Comparison of ENCODE assay signal across 12 cellular contexts in the genomic region with DNA sequence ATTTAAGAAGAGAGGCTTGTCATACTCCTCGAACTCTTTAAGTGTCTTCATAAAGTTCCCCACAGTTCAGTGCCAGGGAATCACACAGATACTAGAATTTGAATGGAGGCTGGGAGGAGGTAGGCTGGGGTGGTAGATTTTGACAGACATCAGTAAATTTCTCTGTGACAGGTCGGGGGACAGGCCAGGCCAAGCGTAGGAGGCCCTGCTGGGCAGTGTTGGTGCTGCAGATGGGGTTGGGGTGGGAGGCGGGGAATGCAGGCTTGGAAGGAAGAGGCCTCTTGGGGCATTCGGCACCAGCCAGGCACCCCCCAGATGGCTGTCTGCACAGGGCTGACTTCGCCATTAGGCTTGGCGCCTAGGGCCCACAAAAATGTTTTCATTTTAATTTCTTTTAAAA.
DNase-seq lines count a peak whose midpoint lies in the region; ATAC-seq, FAIRE-seq and TF ChIP-seq lines count a peak whose summit lies in the region.
"Had no signal": no experiment of that assay in that cellular context is flagged by ENCODE, and none has a peak within 500 bp of the region (broad histone marks: within the 10 kb centered on the region; RNA-seq: fewer than 3 reads in every experiment).

No MANE protein-coding gene starts in this region.

- H3K4me1 ChIP-seq in HCT116 (ENCODE audit: control insufficient read depth in 1 of 2, insufficient read depth in 2 of 2, low read length in 2 of 2) (peaks cover 3 to 7% of the 10 kb centered on the region in 2 experiments; a peak in 3 of 4 replicates), K562 (replicated peaks in 1 of 2; ENCODE audit: control insufficient read depth in 2 of 2, insufficient read depth in 2 of 2, low read length in 2 of 2) (peaks cover 0 to 8% of the 10 kb centered on the region in 2 experiments; a peak in 3 of 5 replicates), stomach smooth muscle (ENCODE audit: control insufficient read depth, insufficient read depth, low read length) (peaks cover 56% of the 10 kb centered on the region)

- DNase-seq in HCT116 (ENCODE audit: low read depth, low spot score) (no peak), K562 (ENCODE audit: extremely low read depth in 1 of 4, low spot score in 3 of 4) (peak; percentile 30 to 64 (median 60)), iPS-NIHi11 (ENCODE audit: low spot score) (peak; percentile 70), EL (no peak), NCI-H524 treated with DMSO at 0.1 percent for 48 hours (lab: John Stamatoyannopoulos, UW) (no peak), GM13976 (ENCODE audit: low spot score) (no peak)
- DNase-seq: islet precursor cell; NCI-H526; small intestine; stimulated activated naive B cell treated with anti-CD40 and anti-IgM and Interleukin-4, amounts not matched to agents 10 μg/mL and 1 μg/mL and 100 μg/mL, for 72 hours had no signal

- H3K27me3 ChIP-seq in HCT116 (ENCODE audit: insufficient read depth, low read length) = no peaks in the 10 kb centered on the region
- H3K27me3 ChIP-seq in K562 (ENCODE audit: control insufficient read depth in 2 of 2, insufficient read depth in 2 of 2, low read length in 2 of 2) = peaks cover 57 to 82% of the 10 kb centered on the region in 2 experiments
- H3K27me3 ChIP-seq in stomach smooth muscle (ENCODE audit: control insufficient read depth in 1 of 2, insufficient read depth in 2 of 2, low read length in 2 of 2) = no peaks in the 10 kb centered on the region

- TF ChIP-seq POLR2A in HCT116 (IDR thresholded peaks at IDR 0.05; ENCODE audit: borderline replicate concordance, extremely low read depth, insufficient read depth, insufficient read length) (no peak), K562 (conservative IDR thresholded peaks at IDR 0.05) (no peak)

- POLR2A ChIA-PET in HCT116 (lab: Charles Lee) (no interaction called here), K562 (lab: Yijun Ruan, JAX) (no interaction called here)

- H3K9me2 ChIP-seq in HCT116 (ENCODE audit: insufficient read depth) = no peaks in the 10 kb centered on the region

- intact Hi-C loops in HCT116 (cut with micrococcal nuclease) (no loop called here), K562 (cut with micrococcal nuclease) (no loop called here)

- H3K9ac ChIP-seq in HCT116 (ENCODE audit: low read length) (no peak overlapping the region), K562 (ENCODE audit: insufficient read depth in 1 of 2, low read depth in 2 of 2, low read length in 2 of 2) (no peak overlapping the region), stomach smooth muscle (ENCODE audit: low read length in 2 of 2) (peak overlapping the region in 1 of 2 donors; percentile 12)

- H3K9me3 ChIP-seq in HCT116 (ENCODE audit: control insufficient read depth in 1 of 2, insufficient read depth in 1 of 2, low read depth in 1 of 2, low read length in 2 of 2) = no peaks in the 10 kb centered on the region
- no peaks in the 10 kb centered on the region for H3K9me3 ChIP-seq in K562 (replicated peaks; ENCODE audit: control insufficient read depth, insufficient read depth, low read depth, low read length)
- H3K9me3 ChIP-seq in stomach smooth muscle (ENCODE audit: control insufficient read depth in 2 of 2, low read length in 2 of 2) = no peaks in the 10 kb centered on the region

- FAIRE-seq in K562 (lab: Jason Lieb, UNC) = no peak
- FAIRE-seq: small intestine had no signal

- WGBS in K562 (ENCODE audit: insufficient coverage, low coverage, missing lambda C conversion rate) = 13% methylated on average over 7 of the region's 7 CpGs

- in situ Hi-C loops in K562 (cut with MboI) (no loop called here), GM13976 (cut with MboI; ENCODE audit: low sequenced_read_pairs, unreplicated experiment) (no loop called here)

- H4K20me1 ChIP-seq in HCT116 (ENCODE audit: insufficient read depth) (no peaks in the 10 kb centered on the region), K562 (replicated peaks; ENCODE audit: control insufficient read depth, insufficient read depth, low read length) (0 out of 2 replicates have a peak, but pooled peaks cover 3% of the 10 kb centered on the region)

- TF ChIP-seq RAD21 in HCT116 (IDR thresholded peaks at IDR 0.05; ENCODE audit: low read depth) (no peak), K562 (CRISPR knock-in tag; conservative IDR thresholded peaks at IDR 0.05 in 1 of 2, IDR thresholded peaks at IDR 0.05 in 1 of 2) (no peak)

- peak; percentile 86 for ATAC-seq in HCT116
- ATAC-seq in K562 = peak; percentile 87
- no peak for ATAC-seq in HG03521 (IDR thresholded peaks at IDR 0.05; ENCODE audit: unreplicated experiment)
- ATAC-seq: stimulated activated naive B cell treated with anti-CD40 and anti-IgM and Interleukin-4, amounts not matched to agents 10 μg/mL and 1 μg/mL and 100 μg/mL, for 72 hours had no signal

- no peaks in the 10 kb centered on the region for H3K36me3 ChIP-seq in HCT116 (ENCODE audit: control insufficient read depth in 1 of 2, insufficient read depth in 2 of 2, low read length in 2 of 2)
- H3K36me3 ChIP-seq in K562 (ENCODE audit: control insufficient read depth, insufficient read depth, low read length) = no peaks in the 10 kb centered on the region
- H3K36me3 ChIP-seq in stomach smooth muscle (ENCODE audit: control insufficient read depth in 2 of 2, insufficient read depth in 2 of 2, low read length in 2 of 2) = no peaks in the 10 kb centered on the region

- H2AFZ ChIP-seq in HCT116 (ENCODE audit: low read depth, low read length, poor library complexity, severe bottlenecking) (no peak overlapping the region), K562 (ENCODE audit: low read depth, low read length) (no peak overlapping the region)

- RAD21 ChIA-PET in HCT116 (lab: Charles Lee; ENCODE audit: low non-redundant PET in 1 of 2, low total read pairs in 2 of 2, uncharacterized antibody in 2 of 2, unreplicated experiment in 2 of 2) = no interaction called here

- H3K27ac ChIP-seq in HCT116 (ENCODE audit: low read depth, low read length) (no peak overlapping the region), K562 (ENCODE audit: extremely low read depth, low read depth, low read length) (no peak overlapping the region), stomach smooth muscle (ENCODE audit: low read length) (peak overlapping the region; percentile 87)

- no peak for TF ChIP-seq EP300 in K562 (IDR thresholded peaks at IDR 0.05; ENCODE audit: low read length)

- H3K4me2 ChIP-seq in HCT116 (ENCODE audit: low read length) (no peak overlapping the region), K562 (ENCODE audit: insufficient read depth, low read length) (no peak overlapping the region)

- H3K4me3 ChIP-seq in HCT116 (replicated peaks in 1 of 2; ENCODE audit: low read depth in 1 of 2, low read length in 2 of 2) (no peak overlapping the region), K562 (no peak overlapping the region), stomach smooth muscle (ENCODE audit: low read length in 2 of 2) (peak overlapping the region; percentile 6 to 49)

- H3K79me2 ChIP-seq in HCT116 (ENCODE audit: insufficient read depth, low read length) = no peaks in the 10 kb centered on the region
- no peaks in the 10 kb centered on the region for H3K79me2 ChIP-seq in K562 (ENCODE audit: control insufficient read depth, insufficient read depth, low read length)

- no peaks in the 10 kb centered on the region for H3K9me1 ChIP-seq in K562 (ENCODE audit: control insufficient read depth, insufficient read depth, low read length)

- TF ChIP-seq CTCF in HCT116 (IDR thresholded peaks at IDR 0.05 in 2 of 3, conservative IDR thresholded peaks at IDR 0.05 in 1 of 3; ENCODE audit: borderline replicate concordance in 1 of 3, insufficient read depth in 1 of 3, low read depth in 2 of 3, low read length in 2 of 3) = peak in 2 of 3 experiments; percentile 29 to 38; a peak in 4 of 6 replicates
- peak in 2 of 3 experiments; percentile 34 to 36; a peak in 3 of 6 replicates for TF ChIP-seq CTCF in K562 (IDR thresholded peaks at IDR 0.05 in 2 of 3, conservative IDR thresholded peaks at IDR 0.05 in 1 of 3; ENCODE audit: insufficient read depth in 2 of 3, low read depth in 1 of 3, low read length in 3 of 3)
- TF ChIP-seq CTCF in GM13976 (IDR thresholded peaks at IDR 0.05; ENCODE audit: borderline replicate concordance, control extremely low read depth, extremely low read depth, insufficient read depth, missing control alignments) = no peak

- BruUV-seq in HCT116 (replicated peaks; lab: Mats Ljungman, UMichigan) (no TSS peak), K562 (replicated peaks; lab: Mats Ljungman, UMichigan) (no TSS peak)

- CTCF ChIA-PET in HCT116 (lab: Charles Lee) = no interaction called here
- CTCF ChIA-PET in K562 (lab: Yijun Ruan, JAX; ENCODE audit: low intra/inter-chr PET ratio) = no interaction called here

TF ChIP-seq in HCT116, 20 proteins besides CTCF, POLR2A, EP300 and RAD21 (continues in another document):
- TF ChIP-seq FOSL1 (IDR thresholded peaks at IDR 0.05; ENCODE audit: low read depth) (no peak), POLR2AphosphoS5 (IDR thresholded peaks at IDR 0.05; ENCODE audit: low read depth, low read length) (no peak), EZH2phosphoT487 (IDR thresholded peaks at IDR 0.05; ENCODE audit: borderline replicate concordance) (no peak), SP1 (IDR thresholded peaks at IDR 0.05; ENCODE audit: low read depth) (no peak), CBX3 (IDR thresholded peaks at IDR 0.05; ENCODE audit: low read depth) (no peak), TCF7L2 (IDR thresholded peaks at IDR 0.05; ENCODE audit: borderline replicate concordance, extremely low read depth, insufficient read depth, insufficient read length) (no peak), EZH2 (IDR thresholded peaks at IDR 0.05) (no peak)

TF ChIP-seq in K562, 482 proteins besides CTCF, POLR2A, EP300 and RAD21 (continues in another document):
- TF ChIP-seq, protein P1, sequence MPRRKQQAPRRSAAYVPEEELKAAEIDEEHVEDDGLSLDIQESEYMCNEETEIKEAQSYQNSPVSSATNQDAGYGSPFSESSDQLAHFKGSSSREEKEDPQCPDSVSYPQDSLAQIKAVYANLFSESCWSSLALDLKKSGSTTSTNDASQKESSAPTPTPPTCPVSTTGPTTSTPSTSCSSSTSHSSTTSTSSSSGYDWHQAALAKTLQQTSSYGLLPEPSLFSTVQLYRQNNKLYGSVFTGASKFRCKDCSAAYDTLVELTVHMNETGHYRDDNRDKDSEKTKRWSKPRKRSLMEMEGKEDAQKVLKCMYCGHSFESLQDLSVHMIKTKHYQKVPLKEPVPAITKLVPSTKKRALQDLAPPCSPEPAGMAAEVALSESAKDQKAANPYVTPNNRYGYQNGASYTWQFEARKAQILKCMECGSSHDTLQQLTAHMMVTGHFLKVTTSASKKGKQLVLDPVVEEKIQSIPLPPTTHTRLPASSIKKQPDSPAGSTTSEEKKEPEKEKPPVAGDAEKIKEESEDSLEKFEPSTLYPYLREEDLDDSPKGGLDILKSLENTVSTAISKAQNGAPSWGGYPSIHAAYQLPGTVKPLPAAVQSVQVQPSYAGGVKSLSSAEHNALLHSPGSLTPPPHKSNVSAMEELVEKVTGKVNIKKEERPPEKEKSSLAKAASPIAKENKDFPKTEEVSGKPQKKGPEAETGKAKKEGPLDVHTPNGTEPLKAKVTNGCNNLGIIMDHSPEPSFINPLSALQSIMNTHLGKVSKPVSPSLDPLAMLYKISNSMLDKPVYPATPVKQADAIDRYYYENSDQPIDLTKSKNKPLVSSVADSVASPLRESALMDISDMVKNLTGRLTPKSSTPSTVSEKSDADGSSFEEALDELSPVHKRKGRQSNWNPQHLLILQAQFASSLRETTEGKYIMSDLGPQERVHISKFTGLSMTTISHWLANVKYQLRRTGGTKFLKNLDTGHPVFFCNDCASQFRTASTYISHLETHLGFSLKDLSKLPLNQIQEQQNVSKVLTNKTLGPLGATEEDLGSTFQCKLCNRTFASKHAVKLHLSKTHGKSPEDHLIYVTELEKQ (CRISPR knock-in tag; IDR thresholded peaks at IDR 0.05) = no peak

Comparison
In these comparisons a context has a peak if more than half of its experiments do, and no peak if none do; other contexts are left out.
1. DNase-seq: peak in K562 (4 of 4) and iPS-NIHi11 (single experiment); none in HCT116 (single experiment), EL (single experiment), NCI-H524 treated with DMSO at 0.1 percent for 48 hours (single experiment) and GM13976 (single experiment).
2. H3K4me3 ChIP-seq: peak in stomach smooth muscle (2 of 2); none in HCT116 (0 of 2) and K562 (single experiment).
3. Of the 22 proteins assayed by ChIP-seq in both K562 and HCT116: peak only in K562: EGR1; only in HCT116: none; in both: CTCF; in neither: 20.